32 cellular contexts compared by ENCODE assay signal in genomic region chr1:89369331-89369730, GRCh38. TPM values are rescaled to one million over a fixed set of nuclear protein-coding genes. Genes with fewer than 3 reads are reported as not detected.
"Had no signal": no experiment of that assay in that cellular context is flagged by ENCODE, and none has a peak within 500 bp of the region (broad histone marks: within the 10 kb centered on the region; RNA-seq: fewer than 3 reads in every experiment).

No MANE protein-coding gene starts in this region.

- H3K4me3 Mint-ChIP-seq: stimulated activated effector memory CD8-positive, alpha-beta T cell treated with anti-CD3 and anti-CD28 coated beads, Interleukin-12 subunit alpha, Interleukin-12 subunit beta, amount 100 ng/mL, for 72 hours; stimulated activated memory B cell treated with anti-CD40 and anti-IgM and Interleukin-4, amounts not matched to agents 10 μg/mL and 1 μg/mL and 100 μg/mL, for 72 hours; stimulated activated naive B cell treated with anti-CD40 and anti-IgM and Interleukin-4, amounts not matched to agents 10 μg/mL and 1 μg/mL and 100 μg/mL, for 72 hours; stimulated activated naive CD8-positive, alpha-beta T cell treated with anti-CD3 and anti-CD28 coated beads, Interleukin-15, amount 100 ng/mL, for 72 hours; stimulated activated naive CD8-positive, alpha-beta T cell treated with anti-CD3 and anti-CD28 coated beads, Interleukin-15, Interleukin-2, amounts not matched to agents 100 ng/mL and 50 ng/mL, for 24 hours; type B pancreatic cell had no signal

- H3K36me3 Mint-ChIP-seq: stimulated activated effector memory CD8-positive, alpha-beta T cell treated with anti-CD3 and anti-CD28 coated beads, Interleukin-12 subunit alpha, Interleukin-12 subunit beta, amount 100 ng/mL, for 72 hours; stimulated activated memory B cell treated with anti-CD40 and anti-IgM and Interleukin-4, amounts not matched to agents 10 μg/mL and 1 μg/mL and 100 μg/mL, for 72 hours; stimulated activated naive B cell treated with anti-CD40 and anti-IgM and Interleukin-4, amounts not matched to agents 10 μg/mL and 1 μg/mL and 100 μg/mL, for 72 hours; type B pancreatic cell had no signal

- H3K27me3 ChIP-seq: stomach, suprapubic skin, testis, thyroid gland, tibial artery, tibial nerve, transverse colon, upper lobe of left lung, upper lobe of right lung, uterus, vagina had no signal

- ATAC-seq: stimulated activated effector memory CD8-positive, alpha-beta T cell treated with anti-CD3 and anti-CD28 coated beads, Interleukin-12 subunit alpha, Interleukin-12 subunit beta, amount 100 ng/mL, for 72 hours; stimulated activated memory B cell treated with anti-CD40 and anti-IgM and Interleukin-4, amounts not matched to agents 10 μg/mL and 1 μg/mL and 100 μg/mL, for 72 hours; stimulated activated naive B cell treated with anti-CD40 and anti-IgM and Interleukin-4, amounts not matched to agents 10 μg/mL and 1 μg/mL and 100 μg/mL, for 72 hours; stimulated activated naive CD8-positive, alpha-beta T cell treated with anti-CD3 and anti-CD28 coated beads, Interleukin-15, amount 100 ng/mL, for 72 hours; stimulated activated naive CD8-positive, alpha-beta T cell treated with anti-CD3 and anti-CD28 coated beads, Interleukin-15, Interleukin-2, amounts not matched to agents 100 U/mL and 50 U/mL, for 24 hours; upper lobe of right lung had no signal

- H3K4me3 ChIP-seq: stomach, suprapubic skin, testis, thoracic aorta, thyroid gland, tibial artery, tibial nerve, transverse colon, upper lobe of left lung, upper lobe of right lung, uterus, vagina had no signal

- H3K36me3 ChIP-seq: stomach, suprapubic skin, thoracic aorta, thyroid gland, tibial artery, tibial nerve, transverse colon, upper lobe of left lung, upper lobe of right lung, uterus, vagina had no signal

- H3K27ac Mint-ChIP-seq: stimulated activated effector memory CD8-positive, alpha-beta T cell treated with anti-CD3 and anti-CD28 coated beads, Interleukin-12 subunit alpha, Interleukin-12 subunit beta, amount 100 ng/mL, for 72 hours; stimulated activated memory B cell treated with anti-CD40 and anti-IgM and Interleukin-4, amounts not matched to agents 10 μg/mL and 1 μg/mL and 100 μg/mL, for 72 hours; stimulated activated naive B cell treated with anti-CD40 and anti-IgM and Interleukin-4, amounts not matched to agents 10 μg/mL and 1 μg/mL and 100 μg/mL, for 72 hours; stimulated activated naive CD8-positive, alpha-beta T cell treated with anti-CD3 and anti-CD28 coated beads, Interleukin-15, amount 100 ng/mL, for 72 hours; stimulated activated naive CD8-positive, alpha-beta T cell treated with anti-CD3 and anti-CD28 coated beads, Interleukin-15, Interleukin-2, amounts not matched to agents 100 ng/mL and 50 ng/mL, for 24 hours; type B pancreatic cell had no signal

- DNase-seq: stimulated activated CD4-positive, alpha-beta T cell treated with anti-CD3 and anti-CD28 coated beads, Interleukin-2, amount 100 ng/mL, for 48 hours; stimulated activated CD4-positive, alpha-beta T cell treated with anti-CD3 and anti-CD28 coated beads, Interleukin-4, amount 100 ng/mL, for 1 hour; stimulated activated CD4-positive, alpha-beta T cell treated with anti-CD3 and anti-CD28 coated beads, Interleukin-4, amount 100 ng/mL, for 24 hours; stimulated activated CD4-positive, alpha-beta T cell treated with anti-CD3 and anti-CD28 coated beads, Interleukin-4, amount 100 ng/mL, for 4 hours; stimulated activated CD8-positive, alpha-beta memory T cell treated with anti-CD3 and anti-CD28 coated beads, Interleukin-4, amount 100 ng/mL, for 48 hours; stimulated activated naive B cell treated with anti-CD40 and anti-IgM and Interleukin-4, amounts not matched to agents 10 μg/mL and 1 μg/mL and 100 μg/mL, for 72 hours; stimulated activated naive CD4-positive, alpha-beta T cell; stimulated activated naive CD4-positive, alpha-beta T cell treated with Interleukin-2 at 50 U/mL for 16 hours; stimulated activated naive CD8-positive, alpha-beta T cell treated with anti-CD3 and anti-CD28 coated beads, Interleukin-15, amount 100 ng/mL, for 72 hours; stimulated activated naive CD8-positive, alpha-beta T cell treated with anti-CD3 and anti-CD28 coated beads, Interleukin-15, Interleukin-2, amounts not matched to agents 100 U/mL and 50 U/mL, for 24 hours; stomach; substantia nigra; testis; thyroid gland; tibial artery; transverse colon; trophoblast cell; upper lobe of right lung; uterus had no signal

- H3K9me3 ChIP-seq: stomach, suprapubic skin, testis, thoracic aorta, thyroid gland, tibial artery, transverse colon, upper lobe of left lung, upper lobe of right lung, uterus, vagina had no signal

- FAIRE-seq: urothelium cell line had no signal

- H3K4me1 ChIP-seq: stomach, suprapubic skin, testis, tibial artery, transverse colon, upper lobe of right lung, uterus, vagina had no signal

- H3K27ac ChIP-seq: stomach, suprapubic skin, testis, thoracic aorta, thyroid gland, tibial artery, tibial nerve, transverse colon, upper lobe of left lung, upper lobe of right lung, uterus, vagina had no signal

- H3K27me3 Mint-ChIP-seq: stimulated activated naive B cell treated with anti-CD40 and anti-IgM and Interleukin-4, amounts not matched to agents 10 μg/mL and 1 μg/mL and 100 μg/mL, for 72 hours; stimulated activated naive CD8-positive, alpha-beta T cell treated with anti-CD3 and anti-CD28 coated beads, Interleukin-15, amount 100 ng/mL, for 72 hours; type B pancreatic cell had no signal

- H3K4me1 Mint-ChIP-seq: stimulated activated memory B cell treated with anti-CD40 and anti-IgM and Interleukin-4, amounts not matched to agents 10 μg/mL and 1 μg/mL and 100 μg/mL, for 72 hours; stimulated activated naive B cell treated with anti-CD40 and anti-IgM and Interleukin-4, amounts not matched to agents 10 μg/mL and 1 μg/mL and 100 μg/mL, for 72 hours had no signal

- H3K9me3 Mint-ChIP-seq: stimulated activated naive CD8-positive, alpha-beta T cell treated with anti-CD3 and anti-CD28 coated beads, Interleukin-15, Interleukin-2, amounts not matched to agents 100 ng/mL and 50 ng/mL, for 24 hours; type B pancreatic cell had no signal

RNA-seq across cellular contexts. Expression of gene GBP6, which starts 5.5 kb away (rescaled TPM):
- total RNA-seq: subcutaneous adipose tissue, tibial nerve, transverse colon, ureter, uterus had no signal
- polyA plus RNA-seq: urinary bladder had no signal
